8 cellular contexts compared by ENCODE assay signal in genomic region chr9:106861585-106862114, GRCh38. TPM values are rescaled to one million over a fixed set of nuclear protein-coding genes. Genes with fewer than 3 reads are reported as not detected.
DNase-seq lines count a peak whose midpoint lies in the region; TF ChIP-seq lines count a peak whose summit lies in the region.

No MANE protein-coding gene starts in this region.

- intact Hi-C loops in activated T-helper 2 cell treated with anti-CD3 and anti-CD28 coated beads, Interferon-gamma antibody, Interleukin-2, Interleukin-4, amounts not matched to agents 10 μg/mL and 5 μg/mL and 100 μg/mL, durations not matched to agents 14 hours and 24 hours and 36 hours (cut with micrococcal nuclease), result no loop called here

- POLR2A ChIA-PET in activated CD4-positive, alpha-beta T cell treated with anti-CD3 and anti-CD28 coated beads, Interleukin-2, amount 10 ng/mL, durations not matched to agents 7 days and 5 days (lab: Charles Lee), result no interaction called here

- no peaks in the 10 kb centered on the region for H3K36me3 ChIP-seq in tibial nerve

- TF ChIP-seq POLR2A in tibial nerve (IDR thresholded peaks at IDR 0.05), result no peak

- H3K4me1 Mint-ChIP-seq in activated CD4-positive, alpha-beta T cell treated with anti-CD3 and anti-CD28 coated beads, Interleukin-2, amount 10 ng/mL, durations not matched to agents 7 days and 5 days, result peaks cover 38% of the 10 kb centered on the region
- peaks cover 47% of the 10 kb centered on the region for H3K4me1 Mint-ChIP-seq in chondrocyte (ENCODE audit: low read depth)
- peaks cover 36% of the 10 kb centered on the region for H3K4me1 Mint-ChIP-seq in mesothelial cell of epicardium
- H3K4me1 Mint-ChIP-seq in activated T-helper 2 cell treated with anti-CD3 and anti-CD28 coated beads, Interferon-gamma antibody, Interleukin-2, Interleukin-4, amounts not matched to agents 10 μg/mL and 5 μg/mL and 100 μg/mL, durations not matched to agents 14 hours and 24 hours and 36 hours (ENCODE audit: low read depth), result peaks cover 5% of the 10 kb centered on the region

- peaks cover 0 to 24% (median 6%) of the 10 kb centered on the region in 4 donors for H3K4me1 ChIP-seq in tibial nerve

- peaks cover 0 to 4% of the 10 kb centered on the region in 2 donors for H3K27me3 ChIP-seq in tibial nerve

- H3K4me3 ChIP-seq in tibial nerve, result peak overlapping the region; percentile 57 to 86 (median 69)

- no peaks in the 10 kb centered on the region for H3K9me3 ChIP-seq in tibial nerve

- DNase-seq in activated CD4-positive, alpha-beta T cell treated with anti-CD3 and anti-CD28 coated beads, Interleukin-2, amount 10 ng/mL, durations not matched to agents 7 days and 5 days, result no peak
- no peak for DNase-seq in activated CD4-positive, alpha-beta T cell treated with anti-CD3 and anti-CD28 coated beads, Interleukin-2, amount 50 U/mL, for 4 hours
- DNase-seq in chondrocyte (ENCODE audit: low spot score) (no peak), mesothelial cell of epicardium (ENCODE audit: low spot score in 2 of 2, unreplicated experiment in 2 of 2) (no peak), tibial nerve (ENCODE audit: low spot score in 2 of 2) (no peak), NCI-H1694 (lab: John Stamatoyannopoulos, UW) (no peak), NCI-H2081 treated with DMSO at 0.1 percent for 48 hours (lab: John Stamatoyannopoulos, UW) (no peak)
- no peak for DNase-seq in activated T-helper 2 cell treated with anti-CD3 and anti-CD28 coated beads, Interferon-gamma antibody, Interleukin-2, Interleukin-4, amounts not matched to agents 10 μg/mL and 5 μg/mL and 100 μg/mL, durations not matched to agents 14 hours and 24 hours and 36 hours (ENCODE audit: low spot score)

- no peak for TF ChIP-seq EP300 in tibial nerve (IDR thresholded peaks at IDR 0.05)

- H3K4me3 Mint-ChIP-seq in activated CD4-positive, alpha-beta T cell treated with anti-CD3 and anti-CD28 coated beads, Interleukin-2, amount 10 ng/mL, durations not matched to agents 7 days and 5 days, result peak overlapping the region; percentile 9
- H3K4me3 Mint-ChIP-seq in chondrocyte (ENCODE audit: unreplicated experiment) (peak overlapping the region; percentile 98), mesothelial cell of epicardium (peak overlapping the region; percentile 97)
- H3K4me3 Mint-ChIP-seq in activated T-helper 2 cell treated with anti-CD3 and anti-CD28 coated beads, Interferon-gamma antibody, Interleukin-2, Interleukin-4, amounts not matched to agents 10 μg/mL and 5 μg/mL and 100 μg/mL, durations not matched to agents 14 hours and 24 hours and 36 hours (ENCODE audit: low read depth), result no peak overlapping the region

- TF ChIP-seq CTCF in chondrocyte (IDR thresholded peaks at IDR 0.05), result no peak
- no peak for TF ChIP-seq CTCF in mesothelial cell of epicardium (IDR thresholded peaks at IDR 0.05; ENCODE audit: unreplicated experiment)
- TF ChIP-seq CTCF in tibial nerve (IDR thresholded peaks at IDR 0.05), result no peak

- 0 to 2% methylated on average over 15 of the region's 15 CpGs for WGBS in tibial nerve, 2 donors

- H3K27me3 Mint-ChIP-seq in activated CD4-positive, alpha-beta T cell treated with anti-CD3 and anti-CD28 coated beads, Interleukin-2, amount 10 ng/mL, durations not matched to agents 7 days and 5 days, result peaks cover 77% of the 10 kb centered on the region
- H3K27me3 Mint-ChIP-seq in chondrocyte (ENCODE audit: low read depth) (no peaks in the 10 kb centered on the region), mesothelial cell of epicardium (ENCODE audit: low read depth) (no peaks in the 10 kb centered on the region)
- peaks cover 65% of the 10 kb centered on the region for H3K27me3 Mint-ChIP-seq in activated T-helper 2 cell treated with anti-CD3 and anti-CD28 coated beads, Interferon-gamma antibody, Interleukin-2, Interleukin-4, amounts not matched to agents 10 μg/mL and 5 μg/mL and 100 μg/mL, durations not matched to agents 14 hours and 24 hours and 36 hours (ENCODE audit: low read depth)

- H3K9me3 Mint-ChIP-seq in activated CD4-positive, alpha-beta T cell treated with anti-CD3 and anti-CD28 coated beads, Interleukin-2, amount 10 ng/mL, durations not matched to agents 7 days and 5 days, result no peaks in the 10 kb centered on the region
- H3K9me3 Mint-ChIP-seq in chondrocyte (ENCODE audit: low read depth), result no peaks in the 10 kb centered on the region
- H3K9me3 Mint-ChIP-seq in mesothelial cell of epicardium, result no peaks in the 10 kb centered on the region
- H3K9me3 Mint-ChIP-seq in activated T-helper 2 cell treated with anti-CD3 and anti-CD28 coated beads, Interferon-gamma antibody, Interleukin-2, Interleukin-4, amounts not matched to agents 10 μg/mL and 5 μg/mL and 100 μg/mL, durations not matched to agents 14 hours and 24 hours and 36 hours, result no peaks in the 10 kb centered on the region

- H3K27ac Mint-ChIP-seq in activated CD4-positive, alpha-beta T cell treated with anti-CD3 and anti-CD28 coated beads, Interleukin-2, amount 10 ng/mL, durations not matched to agents 7 days and 5 days, result no peak overlapping the region
- peak overlapping the region; percentile 90 for H3K27ac Mint-ChIP-seq in chondrocyte (ENCODE audit: unreplicated experiment)
- peak overlapping the region; percentile 95 for H3K27ac Mint-ChIP-seq in mesothelial cell of epicardium
- H3K27ac Mint-ChIP-seq in activated T-helper 2 cell treated with anti-CD3 and anti-CD28 coated beads, Interferon-gamma antibody, Interleukin-2, Interleukin-4, amounts not matched to agents 10 μg/mL and 5 μg/mL and 100 μg/mL, durations not matched to agents 14 hours and 24 hours and 36 hours, result no peak overlapping the region

- peak overlapping the region; percentile 70 to 93 (median 84) for H3K27ac ChIP-seq in tibial nerve

- peaks cover 5% of the 10 kb centered on the region for H3K36me3 Mint-ChIP-seq in activated CD4-positive, alpha-beta T cell treated with anti-CD3 and anti-CD28 coated beads, Interleukin-2, amount 10 ng/mL, durations not matched to agents 7 days and 5 days (ENCODE audit: low read depth)
- H3K36me3 Mint-ChIP-seq in chondrocyte (ENCODE audit: low read depth) (peaks cover 1% of the 10 kb centered on the region), mesothelial cell of epicardium (no peaks in the 10 kb centered on the region)
- H3K36me3 Mint-ChIP-seq in activated T-helper 2 cell treated with anti-CD3 and anti-CD28 coated beads, Interferon-gamma antibody, Interleukin-2, Interleukin-4, amounts not matched to agents 10 μg/mL and 5 μg/mL and 100 μg/mL, durations not matched to agents 14 hours and 24 hours and 36 hours (ENCODE audit: low read depth), result no peaks in the 10 kb centered on the region

- CTCF ChIA-PET in activated CD4-positive, alpha-beta T cell treated with anti-CD3 and anti-CD28 coated beads, Interleukin-2, amount 10 ng/mL, durations not matched to agents 7 days and 5 days (lab: Charles Lee), result no interaction called here

RNA-seq across cellular contexts. Expression of gene ZNF462, which starts 1.3 kb away (rescaled TPM):
- under 1 TPM; 0.37 to 0.89 TPM for total RNA-seq in activated CD4-positive, alpha-beta T cell treated with anti-CD3 and anti-CD28 coated beads, Interleukin-2, amount 10 ng/mL, durations not matched to agents 7 days and 5 days
- 25.8 to 53.6 TPM (median 33.3 TPM) in 3 replicates for total RNA-seq in chondrocyte
- total RNA-seq in mesothelial cell of epicardium, result 139 to 154 TPM (median 140 TPM) in 3 replicates
- 10 to 100 TPM; 18.6 to 37.1 (median 27.3) TPM for total RNA-seq in tibial nerve
- total RNA-seq in activated T-helper 2 cell treated with anti-CD3 and anti-CD28 coated beads, Interferon-gamma antibody, Interleukin-2, Interleukin-4, amounts not matched to agents 10 μg/mL and 5 μg/mL and 100 μg/mL, durations not matched to agents 14 hours and 24 hours and 36 hours, result 0.09 and 0.11 TPM in 2 replicates

Comparison
In these comparisons a context has a peak if more than half of its experiments do, and no peak if none do; other contexts are left out.
1. H3K27ac Mint-ChIP-seq: peak in chondrocyte (single experiment) and mesothelial cell of epicardium (single experiment); none in activated CD4-positive, alpha-beta T cell treated with anti-CD3 and anti-CD28 coated beads, Interleukin-2, amount 10 ng/mL, durations not matched to agents 7 days and 5 days (single experiment) and activated T-helper 2 cell treated with anti-CD3 and anti-CD28 coated beads, Interferon-gamma antibody, Interleukin-2, Interleukin-4, amounts not matched to agents 10 μg/mL and 5 μg/mL and 100 μg/mL, durations not matched to agents 14 hours and 24 hours and 36 hours (single experiment).
2. RNA of gene ZNF462, which starts 1.3 kb away (total RNA-seq): 139 to 154 TPM in mesothelial cell of epicardium, 18.6 to 37.1 TPM in tibial nerve and 25.8 to 53.6 TPM in chondrocyte; 0.37 to 0.89 TPM in activated CD4-positive, alpha-beta T cell treated with anti-CD3 and anti-CD28 coated beads, Interleukin-2, amount 10 ng/mL, durations not matched to agents 7 days and 5 days and 0.09 to 0.11 TPM in activated T-helper 2 cell treated with anti-CD3 and anti-CD28 coated beads, Interferon-gamma antibody, Interleukin-2, Interleukin-4, amounts not matched to agents 10 μg/mL and 5 μg/mL and 100 μg/mL, durations not matched to agents 14 hours and 24 hours and 36 hours; every median in the first group is over 10 times any median in the second.